6 cellular contexts compared by ENCODE assay signal in the genomic region with DNA sequence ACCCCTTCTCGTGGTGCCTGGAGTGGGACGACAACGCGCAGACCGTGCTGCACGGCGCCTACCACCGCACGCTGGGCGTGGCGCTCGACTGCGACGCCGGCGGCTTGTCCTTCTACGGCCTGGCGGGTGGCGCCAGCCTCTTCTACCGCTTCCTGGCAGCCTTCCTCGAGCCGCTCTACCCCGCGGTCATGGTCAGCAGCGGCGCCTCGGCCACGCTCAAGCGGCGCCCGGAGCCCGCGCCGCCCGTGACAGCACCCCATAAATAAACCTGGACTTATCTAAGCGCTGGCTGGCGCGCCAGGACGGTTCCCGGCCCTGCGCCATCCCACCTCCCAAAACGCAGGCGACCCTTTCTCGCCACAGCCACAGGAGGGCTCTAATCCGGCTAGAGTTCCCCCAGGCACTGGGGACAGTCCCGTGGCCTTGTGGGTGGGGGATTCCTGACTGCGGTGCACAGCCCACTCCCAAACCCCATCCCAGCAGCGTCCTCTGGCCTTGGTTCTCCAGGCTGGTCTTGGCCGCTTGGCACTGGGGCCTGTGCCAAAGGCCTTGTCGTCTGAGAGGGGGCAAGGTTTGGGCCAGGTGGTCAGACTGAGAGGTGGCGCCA. TPM values are rescaled to one million over a fixed set of nuclear protein-coding genes. Genes with fewer than 3 reads are reported as not detected.
DNase-seq lines count a peak whose midpoint lies in the region; ATAC-seq and TF ChIP-seq lines count a peak whose summit lies in the region.

No MANE protein-coding gene starts in this region.

- intact Hi-C loops in CD14-positive monocyte (cut with micrococcal nuclease): loop anchor here in 1 of 2 donors (5.0 kb wide), 1 partner anchor 35 kb away; no protein-coding TSS in a partner anchor
- intact Hi-C loops in aorta (cut with DNase I): loop anchor here in 1 of 2 donors (1.0 kb wide), 1 partner anchor 29 kb away; no protein-coding TSS in a partner anchor

- H3K27ac ChIP-seq in aorta (ENCODE audit: low read depth in 1 of 2, low read length in 2 of 2): peak overlapping the region in 1 of 2 donors; percentile 60

- H3K9me3 ChIP-seq in aorta (ENCODE audit: control insufficient read depth, low read length): no peaks in the 10 kb centered on the region

- H3K36me3 ChIP-seq in aorta (ENCODE audit: control insufficient read depth in 1 of 2, insufficient read depth in 2 of 2, low read length in 1 of 2): no peaks in the 10 kb centered on the region

- no peak overlapping the region for H3K4me3 ChIP-seq in aorta (ENCODE audit: low read length in 2 of 2)

- DNase-seq in CD14-positive monocyte (ENCODE audit: low spot score) (peak; percentile 66), HT-29 (ENCODE audit: low spot score) (peak; percentile 81), medulla oblongata (ENCODE audit: extremely low spot score) (peak; percentile 40), aorta (peak; percentile 85 to 91), GF-D8 (lab: John Stamatoyannopoulos, UW) (no peak)
- peak; percentile 56 for DNase-seq in activated naive CD4-positive, alpha-beta T cell treated with anti-CD3 and anti-CD28 coated beads, Interleukin-2, amount 50 U/mL, for 16 hours

- peak; percentile 43 for TF ChIP-seq CTCF in CD14-positive monocyte (IDR thresholded peaks at IDR 0.05)

- WGBS in aorta, 2 donors: 2% methylated on average over 45 to 51 of the region's 51 CpGs

- H3K4me1 Mint-ChIP-seq in CD14-positive monocyte: peaks cover 64% of the 10 kb centered on the region

- H3K27ac Mint-ChIP-seq in CD14-positive monocyte: peak overlapping the region in 6 of 7 donors; percentile 25 to 87 (median 70)

- ATAC-seq in aorta (ENCODE audit: low FRiP score): peak; percentile 83

- peak overlapping the region; percentile 75 to 89 for H3K4me3 Mint-ChIP-seq in CD14-positive monocyte

- no peaks in the 10 kb centered on the region for H3K4me1 ChIP-seq in aorta (ENCODE audit: control insufficient read depth in 1 of 2, insufficient read depth in 2 of 2, low read length in 2 of 2)

- no peaks in the 10 kb centered on the region for H3K36me3 Mint-ChIP-seq in CD14-positive monocyte

- H3K9me3 Mint-ChIP-seq in CD14-positive monocyte: peaks cover 0 to 4% (median 0%) of the 10 kb centered on the region in 7 donors

- peaks cover 0 to 3% (median 1%) of the 10 kb centered on the region in 3 donors for H3K27me3 Mint-ChIP-seq in CD14-positive monocyte (ENCODE audit: low read depth in 3 of 3)

- H3K27me3 ChIP-seq in aorta (ENCODE audit: control insufficient read depth in 1 of 2, insufficient read depth in 2 of 2, low read length in 1 of 2): no peaks in the 10 kb centered on the region

RNA-seq across cellular contexts. Expression of a gene that starts 10.2 kb away (rescaled TPM):
- polyA plus RNA-seq in CD14-positive monocyte (10 to 100 TPM; 26.1 to 27.0 TPM), aorta (1 to 10 TPM; 7.8 to 7.9 TPM)
- total RNA-seq in HT-29 (2014; rRNA removed; shearing (Covaris generic)): 231 and 264 TPM in 2 replicates
- total RNA-seq in aorta: 10 to 100 TPM in 1 of 2 donors, 1 to 10 TPM in 1; 5.6 to 11.4 TPM

RNA-seq across cellular contexts. Expression of a gene that starts 30.6 kb away (rescaled TPM):
- 1 to 10 TPM; 2.8 to 2.9 TPM for polyA plus RNA-seq in CD14-positive monocyte
- total RNA-seq in HT-29 (2014; rRNA removed; shearing (Covaris generic)): 8.9 and 9.2 TPM in 2 replicates
- 10 to 100 TPM; 21.4 to 26.4 TPM for total RNA-seq in aorta
- polyA plus RNA-seq in aorta: 10 to 100 TPM; 13.9 to 14.9 TPM

RNA-seq across cellular contexts. Expression of a gene that starts 30.8 kb away (rescaled TPM):
- polyA plus RNA-seq in CD14-positive monocyte: 100 to 1,000 TPM; 437 to 451 TPM
- total RNA-seq in HT-29 (2014; rRNA removed; shearing (Covaris generic)): 127 and 169 TPM in 2 replicates
- 100 to 1,000 TPM; 136 to 149 TPM for total RNA-seq in aorta
- 100 to 1,000 TPM; 349 to 520 TPM for polyA plus RNA-seq in aorta

RNA-seq across cellular contexts. Expression of a gene that starts 32.2 kb away (rescaled TPM):
- polyA plus RNA-seq in CD14-positive monocyte: 1 to 10 TPM; 1.3 to 2.1 TPM
- 18.3 and 18.8 TPM in 2 replicates for total RNA-seq in HT-29 (2014; rRNA removed; shearing (Covaris generic))
- total RNA-seq in aorta: 10 to 100 TPM in 1 of 2 donors, 1 to 10 TPM in 1; 8.7 to 19.4 TPM
- polyA plus RNA-seq in aorta: 1 to 10 TPM; 4.9 to 8.6 TPM

RNA-seq across cellular contexts. Expression of a gene that starts 53.9 kb away (rescaled TPM):
- polyA plus RNA-seq in CD14-positive monocyte (10 to 100 TPM; 27.8 to 36.2 TPM), aorta (10 to 100 TPM; 28.7 to 93.0 TPM)
- total RNA-seq in HT-29 (2014; rRNA removed; shearing (Covaris generic)): 206 and 233 TPM in 2 replicates
- 10 to 100 TPM; 24.7 to 29.6 TPM for total RNA-seq in aorta

Comparison
In these comparisons a context has a peak if more than half of its experiments do, and no peak if none do; other contexts are left out.
1. RNA of a gene that starts 10.2 kb away (total RNA-seq): 231 to 264 TPM in HT-29; 5.6 to 11.4 TPM in aorta; every median in the first group is over 10 times any median in the second.